In genomic region chr17:17190188-17190587, GRCh38 we compare ENCODE assay signal across 20 cellular contexts. TPM values are rescaled to one million over a fixed set of nuclear protein-coding genes. Genes with fewer than 3 reads are reported as not detected.
DNase-seq lines count a peak whose midpoint lies in the region; ATAC-seq and TF ChIP-seq lines count a peak whose summit lies in the region.
"Had no signal": no experiment of that assay in that cellular context is flagged by ENCODE, and none has a peak within 500 bp of the region (broad histone marks: within the 10 kb centered on the region; RNA-seq: fewer than 3 reads in every experiment).

No MANE protein-coding gene starts in this region.

- no peaks in the 10 kb centered on the region for H3K27me3 ChIP-seq in gastroesophageal sphincter
- no peaks in the 10 kb centered on the region for H3K27me3 ChIP-seq in trophoblast cell (ENCODE audit: insufficient read depth, low read length)
- no peaks in the 10 kb centered on the region for H3K27me3 ChIP-seq in aorta (ENCODE audit: control insufficient read depth in 1 of 2, insufficient read depth in 2 of 2, low read length in 1 of 2)
- H3K27me3 ChIP-seq: Peyer's patch, upper lobe of right lung had no signal

- H3K27ac ChIP-seq in gastroesophageal sphincter (peak overlapping the region in 3 of 4 donors; percentile 73 to 89 (median 80)), trophoblast cell (ENCODE audit: low read depth, low read length) (peak overlapping the region; percentile 72), aorta (ENCODE audit: low read depth in 1 of 2, low read length in 2 of 2) (peak overlapping the region; percentile 64 to 70)
- H3K27ac ChIP-seq: upper lobe of right lung had no signal

- H3K27ac Mint-ChIP-seq in activated naive CD8-positive, alpha-beta T cell = peak overlapping the region; percentile 3
- H3K27ac Mint-ChIP-seq in activated naive CD8-positive, alpha-beta T cell treated with anti-CD3 and anti-CD28 coated beads, Interleukin-2, amount 50 U/mL, for 24 hours = no peak overlapping the region
- H3K27ac Mint-ChIP-seq: activated T-helper 2 cell treated with anti-CD3 and anti-CD28 coated beads, Interferon-gamma antibody, Interleukin-2, Interleukin-4, amounts not matched to agents 10 μg/mL and 5 μg/mL and 100 μg/mL, durations not matched to agents 14 hours and 24 hours and 36 hours; memory B cell had no signal

- H3K79me1 ChIP-seq in trophoblast cell (ENCODE audit: low read length) = peaks cover 32% of the 10 kb centered on the region

- H4K12ac ChIP-seq in trophoblast cell (ENCODE audit: low read depth, low read length) = peak overlapping the region; percentile 7

- no peak for TF ChIP-seq CTCF in gastroesophageal sphincter (IDR thresholded peaks at IDR 0.05)

- 30 to 58% methylated on average over 2 to 5 of the region's 7 CpGs for WGBS in gastroesophageal sphincter (ENCODE audit: low coverage in 1 of 2), 2 donors
- WGBS in trophoblast cell (ENCODE audit: extremely low coverage, insufficient coverage, insufficient read length) = no CpG with 5 or more reads among the region's 7 CpGs
- WGBS in aorta, 2 donors = 59 to 65% methylated on average over 7 of the region's 7 CpGs

- no peaks in the 10 kb centered on the region for H3K9me3 ChIP-seq in gastroesophageal sphincter
- H3K9me3 ChIP-seq in trophoblast cell (ENCODE audit: insufficient read depth, low read depth, low read length) = no peaks in the 10 kb centered on the region
- no peaks in the 10 kb centered on the region for H3K9me3 ChIP-seq in aorta (ENCODE audit: control insufficient read depth, low read length)
- H3K9me3 ChIP-seq: Peyer's patch, upper lobe of right lung had no signal

- H2BK120ac ChIP-seq in trophoblast cell (ENCODE audit: insufficient read depth, low read length, poor library complexity) = peak overlapping the region; percentile 70

- peak overlapping the region; percentile 91 for H4K91ac ChIP-seq in trophoblast cell (ENCODE audit: low read depth, low read length)

- H2BK5ac ChIP-seq in trophoblast cell (ENCODE audit: low read depth, low read length, poor library complexity) = peak overlapping the region; percentile 94

- ATAC-seq in activated naive CD8-positive, alpha-beta T cell treated with anti-CD3 and anti-CD28 coated beads, Interleukin-2, amount 50 U/mL, for 24 hours = no peak
- ATAC-seq in gastroesophageal sphincter (no peak), aorta (ENCODE audit: low FRiP score) (no peak)
- ATAC-seq in activated CD4-positive, CD25-positive, alpha-beta regulatory T cell treated with anti-CD3 and anti-CD28 coated beads, Interleukin-2, amount 50 U/mL, for 24 hours = no peak
- ATAC-seq: T-cell, upper lobe of right lung had no signal

- H3K4me3 ChIP-seq in gastroesophageal sphincter = no peak overlapping the region
- no peak overlapping the region for H3K4me3 ChIP-seq in trophoblast cell (ENCODE audit: low read depth, low read length)
- H3K4me3 ChIP-seq in aorta (ENCODE audit: low read length in 2 of 2) = no peak overlapping the region
- H3K4me3 ChIP-seq: Peyer's patch, skin epidermis, upper lobe of right lung had no signal

- no peak for TF ChIP-seq EP300 in gastroesophageal sphincter (IDR thresholded peaks at IDR 0.05)

- no peak overlapping the region for H3K9ac ChIP-seq in trophoblast cell (ENCODE audit: low read length)

- peaks cover 4% of the 10 kb centered on the region for H3K79me2 ChIP-seq in trophoblast cell (ENCODE audit: control insufficient read depth, insufficient read depth, low read length, poor library complexity)

- H3K27me3 Mint-ChIP-seq in activated naive CD8-positive, alpha-beta T cell = no peaks in the 10 kb centered on the region
- no peaks in the 10 kb centered on the region for H3K27me3 Mint-ChIP-seq in activated naive CD8-positive, alpha-beta T cell treated with anti-CD3 and anti-CD28 coated beads, Interleukin-2, amount 50 U/mL, for 24 hours
- H3K27me3 Mint-ChIP-seq: CD8-positive, alpha-beta memory T cell; IgD-negative memory B cell; memory B cell; T-cell had no signal

- peak overlapping the region; percentile 59 for H3K4ac ChIP-seq in trophoblast cell (ENCODE audit: low read depth, low read length)

- no peak overlapping the region for H3K4me3 Mint-ChIP-seq in activated naive CD8-positive, alpha-beta T cell
- no peak overlapping the region for H3K4me3 Mint-ChIP-seq in activated naive CD8-positive, alpha-beta T cell treated with anti-CD3 and anti-CD28 coated beads, Interleukin-2, amount 50 U/mL, for 24 hours
- H3K4me3 Mint-ChIP-seq: CD8-positive, alpha-beta memory T cell; IgD-negative memory B cell; immature natural killer cell; memory B cell; T-cell had no signal

- H2BK12ac ChIP-seq in trophoblast cell (ENCODE audit: low read length) = peak overlapping the region; percentile 94

- H2AK5ac ChIP-seq in trophoblast cell (ENCODE audit: low read length) = peak overlapping the region; percentile 86

- H3K9me3 Mint-ChIP-seq in activated naive CD8-positive, alpha-beta T cell (ENCODE audit: low read depth) = no peaks in the 10 kb centered on the region
- H3K9me3 Mint-ChIP-seq in activated naive CD8-positive, alpha-beta T cell treated with anti-CD3 and anti-CD28 coated beads, Interleukin-2, amount 50 U/mL, for 24 hours = no peaks in the 10 kb centered on the region
- H3K9me3 Mint-ChIP-seq: activated T-helper 2 cell treated with anti-CD3 and anti-CD28 coated beads, Interferon-gamma antibody, Interleukin-2, Interleukin-4, amounts not matched to agents 10 μg/mL and 5 μg/mL and 100 μg/mL, durations not matched to agents 14 hours and 24 hours and 36 hours; CD8-positive, alpha-beta memory T cell; IgD-negative memory B cell; immature natural killer cell; memory B cell; T-cell had no signal

- peaks cover 0 to 62% (median 20%) of the 10 kb centered on the region in 3 donors for H3K4me1 ChIP-seq in gastroesophageal sphincter
- H3K4me1 ChIP-seq in trophoblast cell (ENCODE audit: control insufficient read depth in 1 of 2, insufficient read depth in 2 of 2, low read length in 2 of 2) = peaks cover 40 to 41% of the 10 kb centered on the region in 2 experiments
- H3K4me1 ChIP-seq in aorta (ENCODE audit: control insufficient read depth in 1 of 2, insufficient read depth in 2 of 2, low read length in 2 of 2) = peaks cover 3 to 11% of the 10 kb centered on the region in 2 donors
- H3K4me1 ChIP-seq: Peyer's patch had no signal

- H3K14ac ChIP-seq in trophoblast cell (ENCODE audit: low read length) = peak overlapping the region; percentile 91

- H4K8ac ChIP-seq in trophoblast cell (ENCODE audit: low read depth, low read length) = peak overlapping the region; percentile 71

- no peak for DNase-seq in activated naive CD8-positive, alpha-beta T cell treated with anti-CD3 and anti-CD28 coated beads, Interleukin-2, amount 50 U/mL, for 24 hours
- DNase-seq in trophoblast cell (no peak), aorta (no peak), SK-N-DZ (ENCODE audit: low spot score) (no peak)
- DNase-seq in stimulated activated CD8-positive, alpha-beta memory T cell treated with anti-CD3 and anti-CD28 coated beads, Interleukin-4, amount 100 ng/mL, for 48 hours = no peak
- DNase-seq: CD8-positive, alpha-beta memory T cell; cerebellar nuclear complex; DND-41; immature natural killer cell; NCI-H2107; Peyer's patch; T-cell; upper lobe of right lung had no signal

- intact Hi-C loops in aorta (cut with DNase I) = loop anchor here in 1 of 2 donors (2.0 kb wide), 1 partner anchor 15 kb away; no protein-coding TSS in a partner anchor

- H2AFZ ChIP-seq in trophoblast cell (ENCODE audit: insufficient read depth, low read length, poor library complexity) = no peak overlapping the region

- TF ChIP-seq POLR2A in gastroesophageal sphincter (IDR thresholded peaks at IDR 0.05) = no peak

- peak overlapping the region; percentile 20 for H3K4me2 ChIP-seq in trophoblast cell (ENCODE audit: low read length)

- peaks cover 7% of the 10 kb centered on the region for H3K36me3 Mint-ChIP-seq in activated naive CD8-positive, alpha-beta T cell
- peaks cover 7% of the 10 kb centered on the region for H3K36me3 Mint-ChIP-seq in activated naive CD8-positive, alpha-beta T cell treated with anti-CD3 and anti-CD28 coated beads, Interleukin-2, amount 50 U/mL, for 24 hours (ENCODE audit: low read depth)

- peaks cover 20% of the 10 kb centered on the region for H3K4me1 Mint-ChIP-seq in activated naive CD8-positive, alpha-beta T cell (ENCODE audit: low read depth)
- H3K4me1 Mint-ChIP-seq in activated naive CD8-positive, alpha-beta T cell treated with anti-CD3 and anti-CD28 coated beads, Interleukin-2, amount 50 U/mL, for 24 hours = peaks cover 15% of the 10 kb centered on the region

- H3K23ac ChIP-seq in trophoblast cell (ENCODE audit: low read length) = no peak overlapping the region

- peak overlapping the region; percentile 74 for H3K18ac ChIP-seq in trophoblast cell (ENCODE audit: low read length)

- H3K36me3 ChIP-seq in gastroesophageal sphincter (peaks cover 0 to 28% of the 10 kb centered on the region in 2 donors), trophoblast cell (ENCODE audit: control insufficient read depth in 1 of 2, insufficient read depth in 2 of 2, low read length in 2 of 2) (peaks cover 9 to 15% of the 10 kb centered on the region in 2 experiments), aorta (ENCODE audit: control insufficient read depth in 1 of 2, insufficient read depth in 2 of 2, low read length in 1 of 2) (peaks cover 0 to 2% of the 10 kb centered on the region in 2 donors)

RNA-seq across cellular contexts. Expression of gene PLD6, which starts 15.9 kb away (rescaled TPM):
- total RNA-seq in gastroesophageal sphincter = 10 to 100 TPM in 2 of 4 donors, 1 to 10 TPM in 2; 7.1 to 20.7 (median 9.3) TPM
- polyA plus RNA-seq in trophoblast cell (2013) = 0.10 and 0.11 TPM in 2 replicates
- total RNA-seq in aorta = 1 to 10 TPM; 1.3 to 1.8 TPM
- 1 to 10 TPM in 1 of 2 donors, under 1 TPM in 1; 0.13 to 2.1 TPM for polyA plus RNA-seq in aorta
- polyA plus RNA-seq in SK-N-DZ (2014; cell fraction: cytosol; rRNA removed) = 26.9 TPM in 2 replicates
- polyA plus RNA-seq in SK-N-DZ (2014; cell fraction: nucleus; rRNA removed) = 9.1 and 12.6 TPM in 2 replicates

RNA-seq across cellular contexts. Expression of gene FLCN, which starts 46.8 kb away (rescaled TPM):
- 10 to 100 TPM; 24.8 to 91.5 (median 46.6) TPM for total RNA-seq in gastroesophageal sphincter
- polyA plus RNA-seq in trophoblast cell (2013) = 19.4 and 21.6 TPM in 2 replicates
- 10 to 100 TPM; 53.4 to 81.8 TPM for total RNA-seq in aorta
- polyA plus RNA-seq in aorta = 10 to 100 TPM; 12.5 to 85.0 TPM
- polyA plus RNA-seq in SK-N-DZ (2014; cell fraction: cytosol; rRNA removed) = 11.8 and 15.7 TPM in 2 replicates
- polyA plus RNA-seq in SK-N-DZ (2014; cell fraction: nucleus; rRNA removed) = 29.5 and 32.0 TPM in 2 replicates
